Comparison of ENCODE assay signal across 1 cellular context in the genomic region with DNA sequence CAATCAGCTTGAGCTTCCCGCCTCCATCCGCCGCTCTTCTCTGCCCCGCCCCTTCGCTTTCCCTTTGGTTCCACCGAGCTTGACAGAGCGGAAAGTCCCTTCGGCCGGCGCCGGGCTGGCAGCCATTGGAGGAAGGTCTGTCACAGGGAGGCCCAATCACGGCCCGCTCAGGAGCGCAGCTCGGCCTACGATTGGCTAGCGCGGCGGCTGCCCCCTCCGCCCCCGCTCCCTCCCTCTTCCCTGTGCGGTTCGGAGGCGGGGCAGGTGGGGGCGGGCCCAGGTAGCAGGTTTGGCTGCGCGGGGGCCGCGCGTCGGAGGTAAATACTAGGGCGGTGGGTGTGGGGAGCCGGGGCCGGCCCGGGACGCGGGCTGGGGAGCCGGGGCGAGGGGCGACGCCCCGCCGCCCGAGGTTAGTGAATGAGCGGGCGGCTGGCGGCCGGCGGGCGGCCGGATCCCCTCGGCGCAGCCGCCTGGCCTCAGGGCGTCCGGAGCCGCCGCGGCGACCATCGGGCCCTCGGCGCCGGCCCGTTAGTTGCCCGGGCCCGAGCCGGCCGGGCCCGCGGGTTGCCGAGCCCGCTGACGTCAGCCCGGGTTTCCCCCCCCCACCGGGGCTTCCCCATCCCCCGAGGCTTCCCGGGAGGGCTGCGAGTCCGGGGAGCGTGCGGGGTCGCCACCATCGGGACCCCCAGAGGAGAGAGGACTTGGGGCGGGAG.
TF ChIP-seq lines count a peak whose summit lies in the region.

A gene (plus strand): TSS at position 279 of the 713 bp plus-strand sequence. CDS start 7,613 bp downstream, outside the sequence.

TF ChIP-seq in K562, 482 proteins besides CTCF, POLR2A, EP300 and RAD21 (continued from another document and continues in another):
- TF ChIP-seq, protein P1, sequence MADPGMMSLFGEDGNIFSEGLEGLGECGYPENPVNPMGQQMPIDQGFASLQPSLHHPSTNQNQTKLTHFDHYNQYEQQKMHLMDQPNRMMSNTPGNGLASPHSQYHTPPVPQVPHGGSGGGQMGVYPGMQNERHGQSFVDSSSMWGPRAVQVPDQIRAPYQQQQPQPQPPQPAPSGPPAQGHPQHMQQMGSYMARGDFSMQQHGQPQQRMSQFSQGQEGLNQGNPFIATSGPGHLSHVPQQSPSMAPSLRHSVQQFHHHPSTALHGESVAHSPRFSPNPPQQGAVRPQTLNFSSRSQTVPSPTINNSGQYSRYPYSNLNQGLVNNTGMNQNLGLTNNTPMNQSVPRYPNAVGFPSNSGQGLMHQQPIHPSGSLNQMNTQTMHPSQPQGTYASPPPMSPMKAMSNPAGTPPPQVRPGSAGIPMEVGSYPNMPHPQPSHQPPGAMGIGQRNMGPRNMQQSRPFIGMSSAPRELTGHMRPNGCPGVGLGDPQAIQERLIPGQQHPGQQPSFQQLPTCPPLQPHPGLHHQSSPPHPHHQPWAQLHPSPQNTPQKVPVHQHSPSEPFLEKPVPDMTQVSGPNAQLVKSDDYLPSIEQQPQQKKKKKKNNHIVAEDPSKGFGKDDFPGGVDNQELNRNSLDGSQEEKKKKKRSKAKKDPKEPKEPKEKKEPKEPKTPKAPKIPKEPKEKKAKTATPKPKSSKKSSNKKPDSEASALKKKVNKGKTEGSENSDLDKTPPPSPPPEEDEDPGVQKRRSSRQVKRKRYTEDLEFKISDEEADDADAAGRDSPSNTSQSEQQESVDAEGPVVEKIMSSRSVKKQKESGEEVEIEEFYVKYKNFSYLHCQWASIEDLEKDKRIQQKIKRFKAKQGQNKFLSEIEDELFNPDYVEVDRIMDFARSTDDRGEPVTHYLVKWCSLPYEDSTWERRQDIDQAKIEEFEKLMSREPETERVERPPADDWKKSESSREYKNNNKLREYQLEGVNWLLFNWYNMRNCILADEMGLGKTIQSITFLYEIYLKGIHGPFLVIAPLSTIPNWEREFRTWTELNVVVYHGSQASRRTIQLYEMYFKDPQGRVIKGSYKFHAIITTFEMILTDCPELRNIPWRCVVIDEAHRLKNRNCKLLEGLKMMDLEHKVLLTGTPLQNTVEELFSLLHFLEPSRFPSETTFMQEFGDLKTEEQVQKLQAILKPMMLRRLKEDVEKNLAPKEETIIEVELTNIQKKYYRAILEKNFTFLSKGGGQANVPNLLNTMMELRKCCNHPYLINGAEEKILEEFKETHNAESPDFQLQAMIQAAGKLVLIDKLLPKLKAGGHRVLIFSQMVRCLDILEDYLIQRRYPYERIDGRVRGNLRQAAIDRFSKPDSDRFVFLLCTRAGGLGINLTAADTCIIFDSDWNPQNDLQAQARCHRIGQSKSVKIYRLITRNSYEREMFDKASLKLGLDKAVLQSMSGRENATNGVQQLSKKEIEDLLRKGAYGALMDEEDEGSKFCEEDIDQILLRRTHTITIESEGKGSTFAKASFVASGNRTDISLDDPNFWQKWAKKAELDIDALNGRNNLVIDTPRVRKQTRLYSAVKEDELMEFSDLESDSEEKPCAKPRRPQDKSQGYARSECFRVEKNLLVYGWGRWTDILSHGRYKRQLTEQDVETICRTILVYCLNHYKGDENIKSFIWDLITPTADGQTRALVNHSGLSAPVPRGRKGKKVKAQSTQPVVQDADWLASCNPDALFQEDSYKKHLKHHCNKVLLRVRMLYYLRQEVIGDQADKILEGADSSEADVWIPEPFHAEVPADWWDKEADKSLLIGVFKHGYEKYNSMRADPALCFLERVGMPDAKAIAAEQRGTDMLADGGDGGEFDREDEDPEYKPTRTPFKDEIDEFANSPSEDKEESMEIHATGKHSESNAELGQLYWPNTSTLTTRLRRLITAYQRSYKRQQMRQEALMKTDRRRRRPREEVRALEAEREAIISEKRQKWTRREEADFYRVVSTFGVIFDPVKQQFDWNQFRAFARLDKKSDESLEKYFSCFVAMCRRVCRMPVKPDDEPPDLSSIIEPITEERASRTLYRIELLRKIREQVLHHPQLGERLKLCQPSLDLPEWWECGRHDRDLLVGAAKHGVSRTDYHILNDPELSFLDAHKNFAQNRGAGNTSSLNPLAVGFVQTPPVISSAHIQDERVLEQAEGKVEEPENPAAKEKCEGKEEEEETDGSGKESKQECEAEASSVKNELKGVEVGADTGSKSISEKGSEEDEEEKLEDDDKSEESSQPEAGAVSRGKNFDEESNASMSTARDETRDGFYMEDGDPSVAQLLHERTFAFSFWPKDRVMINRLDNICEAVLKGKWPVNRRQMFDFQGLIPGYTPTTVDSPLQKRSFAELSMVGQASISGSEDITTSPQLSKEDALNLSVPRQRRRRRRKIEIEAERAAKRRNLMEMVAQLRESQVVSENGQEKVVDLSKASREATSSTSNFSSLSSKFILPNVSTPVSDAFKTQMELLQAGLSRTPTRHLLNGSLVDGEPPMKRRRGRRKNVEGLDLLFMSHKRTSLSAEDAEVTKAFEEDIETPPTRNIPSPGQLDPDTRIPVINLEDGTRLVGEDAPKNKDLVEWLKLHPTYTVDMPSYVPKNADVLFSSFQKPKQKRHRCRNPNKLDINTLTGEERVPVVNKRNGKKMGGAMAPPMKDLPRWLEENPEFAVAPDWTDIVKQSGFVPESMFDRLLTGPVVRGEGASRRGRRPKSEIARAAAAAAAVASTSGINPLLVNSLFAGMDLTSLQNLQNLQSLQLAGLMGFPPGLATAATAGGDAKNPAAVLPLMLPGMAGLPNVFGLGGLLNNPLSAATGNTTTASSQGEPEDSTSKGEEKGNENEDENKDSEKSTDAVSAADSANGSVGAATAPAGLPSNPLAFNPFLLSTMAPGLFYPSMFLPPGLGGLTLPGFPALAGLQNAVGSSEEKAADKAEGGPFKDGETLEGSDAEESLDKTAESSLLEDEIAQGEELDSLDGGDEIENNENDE (IDR thresholded peaks at IDR 0.05; ENCODE audit: low read depth, low read length), result no peak
- TF ChIP-seq, protein P2, sequence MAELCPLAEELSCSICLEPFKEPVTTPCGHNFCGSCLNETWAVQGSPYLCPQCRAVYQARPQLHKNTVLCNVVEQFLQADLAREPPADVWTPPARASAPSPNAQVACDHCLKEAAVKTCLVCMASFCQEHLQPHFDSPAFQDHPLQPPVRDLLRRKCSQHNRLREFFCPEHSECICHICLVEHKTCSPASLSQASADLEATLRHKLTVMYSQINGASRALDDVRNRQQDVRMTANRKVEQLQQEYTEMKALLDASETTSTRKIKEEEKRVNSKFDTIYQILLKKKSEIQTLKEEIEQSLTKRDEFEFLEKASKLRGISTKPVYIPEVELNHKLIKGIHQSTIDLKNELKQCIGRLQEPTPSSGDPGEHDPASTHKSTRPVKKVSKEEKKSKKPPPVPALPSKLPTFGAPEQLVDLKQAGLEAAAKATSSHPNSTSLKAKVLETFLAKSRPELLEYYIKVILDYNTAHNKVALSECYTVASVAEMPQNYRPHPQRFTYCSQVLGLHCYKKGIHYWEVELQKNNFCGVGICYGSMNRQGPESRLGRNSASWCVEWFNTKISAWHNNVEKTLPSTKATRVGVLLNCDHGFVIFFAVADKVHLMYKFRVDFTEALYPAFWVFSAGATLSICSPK (IDR thresholded peaks at IDR 0.05; ENCODE audit: borderline replicate concordance), result no peak
- TF ChIP-seq ETV6 (IDR thresholded peaks at IDR 0.05; ENCODE audit: borderline replicate concordance in 1 of 2, low read depth in 2 of 2, low read length in 1 of 2) (no peak), ETV6 (CRISPR knock-in tag; IDR thresholded peaks at IDR 0.05; ENCODE audit: borderline replicate concordance) (no peak), ZNF830 (CRISPR knock-in tag; IDR thresholded peaks at IDR 0.05) (no peak), CREM (IDR thresholded peaks at IDR 0.05; ENCODE audit: low read depth) (peak; percentile 61), RFX7 (CRISPR knock-in tag; IDR thresholded peaks at IDR 0.05) (no peak), ZNF239 (CRISPR knock-in tag; IDR thresholded peaks at IDR 0.05) (no peak), ESRRB (CRISPR knock-in tag; IDR thresholded peaks at IDR 0.05; ENCODE audit: borderline replicate concordance) (no peak), MCM7 (IDR thresholded peaks at IDR 0.05) (no peak), ELF4 (CRISPR knock-in tag; IDR thresholded peaks at IDR 0.05) (no peak), E2F3 (CRISPR knock-in tag; IDR thresholded peaks at IDR 0.05) (no peak), FUS (optimal IDR thresholded peaks at IDR 0.05; ENCODE audit: low read depth, low read length) (no peak), PHTF2 (CRISPR knock-in tag; IDR thresholded peaks at IDR 0.05) (no peak), XRCC5 (IDR thresholded peaks at IDR 0.05; ENCODE audit: low read depth, low read length) (no peak), C11orf30 (IDR thresholded peaks at IDR 0.05; ENCODE audit: low read depth) (peak; percentile 25; the same call in 1 of the 2 replicates), NUFIP1 (IDR thresholded peaks at IDR 0.05; ENCODE audit: partially characterized antibody) (no peak), KLF13 (tag; IDR thresholded peaks at IDR 0.05; ENCODE audit: borderline replicate concordance, low read depth) (peak; percentile 88), ZNF12 (CRISPR knock-in tag; IDR thresholded peaks at IDR 0.05) (no peak), TCFL5 (CRISPR knock-in tag; conservative IDR thresholded peaks at IDR 0.05) (no peak)
- TF ChIP-seq, protein P3, sequence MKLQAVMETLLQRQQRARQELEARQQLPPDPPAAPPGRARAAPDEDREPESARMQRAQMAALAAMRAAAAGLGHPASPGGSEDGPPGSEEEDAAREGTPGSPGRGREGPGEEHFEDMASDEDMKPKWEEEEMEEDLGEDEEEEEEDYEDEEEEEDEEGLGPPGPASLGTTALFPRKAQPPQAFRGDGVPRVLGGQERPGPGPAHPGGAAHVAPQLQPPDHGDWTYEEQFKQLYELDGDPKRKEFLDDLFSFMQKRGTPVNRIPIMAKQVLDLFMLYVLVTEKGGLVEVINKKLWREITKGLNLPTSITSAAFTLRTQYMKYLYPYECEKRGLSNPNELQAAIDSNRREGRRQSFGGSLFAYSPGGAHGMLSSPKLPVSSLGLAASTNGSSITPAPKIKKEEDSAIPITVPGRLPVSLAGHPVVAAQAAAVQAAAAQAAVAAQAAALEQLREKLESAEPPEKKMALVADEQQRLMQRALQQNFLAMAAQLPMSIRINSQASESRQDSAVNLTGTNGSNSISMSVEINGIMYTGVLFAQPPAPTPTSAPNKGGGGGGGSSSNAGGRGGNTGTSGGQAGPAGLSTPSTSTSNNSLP (IDR thresholded peaks at IDR 0.05; ENCODE audit: borderline replicate concordance, low read depth, low read length), result no peak
- TF ChIP-seq, protein P4, sequence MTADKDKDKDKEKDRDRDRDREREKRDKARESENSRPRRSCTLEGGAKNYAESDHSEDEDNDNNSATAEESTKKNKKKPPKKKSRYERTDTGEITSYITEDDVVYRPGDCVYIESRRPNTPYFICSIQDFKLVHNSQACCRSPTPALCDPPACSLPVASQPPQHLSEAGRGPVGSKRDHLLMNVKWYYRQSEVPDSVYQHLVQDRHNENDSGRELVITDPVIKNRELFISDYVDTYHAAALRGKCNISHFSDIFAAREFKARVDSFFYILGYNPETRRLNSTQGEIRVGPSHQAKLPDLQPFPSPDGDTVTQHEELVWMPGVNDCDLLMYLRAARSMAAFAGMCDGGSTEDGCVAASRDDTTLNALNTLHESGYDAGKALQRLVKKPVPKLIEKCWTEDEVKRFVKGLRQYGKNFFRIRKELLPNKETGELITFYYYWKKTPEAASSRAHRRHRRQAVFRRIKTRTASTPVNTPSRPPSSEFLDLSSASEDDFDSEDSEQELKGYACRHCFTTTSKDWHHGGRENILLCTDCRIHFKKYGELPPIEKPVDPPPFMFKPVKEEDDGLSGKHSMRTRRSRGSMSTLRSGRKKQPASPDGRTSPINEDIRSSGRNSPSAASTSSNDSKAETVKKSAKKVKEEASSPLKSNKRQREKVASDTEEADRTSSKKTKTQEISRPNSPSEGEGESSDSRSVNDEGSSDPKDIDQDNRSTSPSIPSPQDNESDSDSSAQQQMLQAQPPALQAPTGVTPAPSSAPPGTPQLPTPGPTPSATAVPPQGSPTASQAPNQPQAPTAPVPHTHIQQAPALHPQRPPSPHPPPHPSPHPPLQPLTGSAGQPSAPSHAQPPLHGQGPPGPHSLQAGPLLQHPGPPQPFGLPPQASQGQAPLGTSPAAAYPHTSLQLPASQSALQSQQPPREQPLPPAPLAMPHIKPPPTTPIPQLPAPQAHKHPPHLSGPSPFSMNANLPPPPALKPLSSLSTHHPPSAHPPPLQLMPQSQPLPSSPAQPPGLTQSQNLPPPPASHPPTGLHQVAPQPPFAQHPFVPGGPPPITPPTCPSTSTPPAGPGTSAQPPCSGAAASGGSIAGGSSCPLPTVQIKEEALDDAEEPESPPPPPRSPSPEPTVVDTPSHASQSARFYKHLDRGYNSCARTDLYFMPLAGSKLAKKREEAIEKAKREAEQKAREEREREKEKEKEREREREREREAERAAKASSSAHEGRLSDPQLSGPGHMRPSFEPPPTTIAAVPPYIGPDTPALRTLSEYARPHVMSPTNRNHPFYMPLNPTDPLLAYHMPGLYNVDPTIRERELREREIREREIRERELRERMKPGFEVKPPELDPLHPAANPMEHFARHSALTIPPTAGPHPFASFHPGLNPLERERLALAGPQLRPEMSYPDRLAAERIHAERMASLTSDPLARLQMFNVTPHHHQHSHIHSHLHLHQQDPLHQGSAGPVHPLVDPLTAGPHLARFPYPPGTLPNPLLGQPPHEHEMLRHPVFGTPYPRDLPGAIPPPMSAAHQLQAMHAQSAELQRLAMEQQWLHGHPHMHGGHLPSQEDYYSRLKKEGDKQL (CRISPR knock-in tag; IDR thresholded peaks at IDR 0.05; ENCODE audit: borderline replicate concordance), result no peak
- TF ChIP-seq, protein P5, sequence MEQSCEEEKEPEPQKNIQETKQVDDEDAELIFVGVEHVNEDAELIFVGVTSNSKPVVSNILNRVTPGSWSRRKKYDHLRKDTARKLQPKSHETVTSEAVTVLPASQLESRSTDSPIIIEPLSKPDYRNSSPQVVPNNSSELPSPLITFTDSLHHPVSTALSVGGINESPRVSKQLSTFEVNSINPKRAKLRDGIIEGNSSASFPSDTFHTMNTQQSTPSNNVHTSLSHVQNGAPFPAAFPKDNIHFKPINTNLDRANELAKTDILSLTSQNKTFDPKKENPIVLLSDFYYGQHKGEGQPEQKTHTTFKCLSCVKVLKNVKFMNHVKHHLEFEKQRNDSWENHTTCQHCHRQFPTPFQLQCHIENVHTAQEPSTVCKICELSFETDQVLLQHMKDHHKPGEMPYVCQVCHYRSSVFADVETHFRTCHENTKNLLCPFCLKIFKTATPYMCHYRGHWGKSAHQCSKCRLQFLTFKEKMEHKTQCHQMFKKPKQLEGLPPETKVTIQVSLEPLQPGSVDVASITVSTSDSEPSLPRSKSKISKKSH (CRISPR knock-in tag; IDR thresholded peaks at IDR 0.05), result no peak
